1 cellular context compared by ENCODE assay signal in genomic region chr7:100568936-100569844, GRCh38.
A peak's percentile ranks its signal among the peaks of the same experiment; 100 is the strongest.
TF ChIP-seq lines count a peak whose summit lies in the region.

No MANE protein-coding gene starts in this region.

TF ChIP-seq in HepG2, 621 proteins besides CTCF, POLR2A, EP300 and RAD21 (continued from another document and continues in another):
- TF ChIP-seq USF2 (IDR thresholded peaks at IDR 0.05; ENCODE audit: low read depth, low read length) (peak; percentile 43; the same call in 1 of the 2 replicates), USF2 (CRISPR knock-in tag; IDR thresholded peaks at IDR 0.05; ENCODE audit: borderline replicate concordance) (peak; percentile 79; the same call in 1 of the 2 replicates), CHD2 (IDR thresholded peaks at IDR 0.05; ENCODE audit: low read depth, low read length) (no peak; the same call in 1 of the 2 replicates), ZUFSP (CRISPR knock-in tag; IDR thresholded peaks at IDR 0.05; ENCODE audit: borderline replicate concordance) (no peak), ZSCAN25 (CRISPR knock-in tag; IDR thresholded peaks at IDR 0.05) (peak; percentile 56; the same call in 1 of the 2 replicates), MATR3 (CRISPR knock-in tag; IDR thresholded peaks at IDR 0.05) (no peak), HMGXB4 (CRISPR knock-in tag; IDR thresholded peaks at IDR 0.05; ENCODE audit: borderline replicate concordance in 1 of 2, low read depth in 1 of 2) (peak in 1 of 2 experiments; percentile 53; a peak in 1 of 4 replicates), POLR2AphosphoS2 (IDR thresholded peaks at IDR 0.05; ENCODE audit: low read depth, low read length) (no peak), ZNF101 (CRISPR knock-in tag; IDR thresholded peaks at IDR 0.05; ENCODE audit: borderline replicate concordance, low read depth) (no peak), ZBTB20 (CRISPR knock-in tag; IDR thresholded peaks at IDR 0.05; ENCODE audit: borderline replicate concordance, low read depth) (peak; percentile 70; the same call in 1 of the 2 replicates), TFAP4 (IDR thresholded peaks at IDR 0.05; ENCODE audit: borderline replicate concordance, low read depth) (peak; percentile 99), HHEX (CRISPR knock-in tag; IDR thresholded peaks at IDR 0.05) (peak; percentile 15; the same call in 1 of the 2 replicates), RFXAP (CRISPR knock-in tag; IDR thresholded peaks at IDR 0.05; ENCODE audit: borderline replicate concordance) (no peak), SETDB1 (CRISPR knock-in tag; IDR thresholded peaks at IDR 0.05; ENCODE audit: borderline replicate concordance) (no peak), ZFP37 (CRISPR knock-in tag; IDR thresholded peaks at IDR 0.05; ENCODE audit: borderline replicate concordance) (no peak; the same call in 1 of the 2 replicates), ZMAT5 (CRISPR knock-in tag; IDR thresholded peaks at IDR 0.05; ENCODE audit: borderline replicate concordance, low read depth) (no peak), ZNF782 (CRISPR knock-in tag; IDR thresholded peaks at IDR 0.05; ENCODE audit: borderline replicate concordance) (0 out of 2 replicates have a peak, but pooled peaks have one; percentile 26), MBD4 (IDR thresholded peaks at IDR 0.05; ENCODE audit: borderline replicate concordance, low read length) (no peak), CCDC6 (CRISPR knock-in tag; IDR thresholded peaks at IDR 0.05) (no peak), EZH2 (conservative IDR thresholded peaks at IDR 0.05; ENCODE audit: low read depth, low read length) (no peak), PITX1 (CRISPR knock-in tag; IDR thresholded peaks at IDR 0.05) (peak; percentile 92), E2F5 (CRISPR knock-in tag; conservative IDR thresholded peaks at IDR 0.05) (no peak), ATF6 (CRISPR knock-in tag; conservative IDR thresholded peaks at IDR 0.05) (no peak), SIX4 (CRISPR knock-in tag; IDR thresholded peaks at IDR 0.05) (no peak), ZBTB46 (CRISPR knock-in tag; IDR thresholded peaks at IDR 0.05; ENCODE audit: borderline replicate concordance) (0 out of 2 replicates have a peak, but pooled peaks have one; percentile 87), FOXJ3 (CRISPR knock-in tag; IDR thresholded peaks at IDR 0.05; ENCODE audit: borderline replicate concordance) (0 out of 2 replicates have a peak, but pooled peaks have one; percentile 12), EED (CRISPR knock-in tag; IDR thresholded peaks at IDR 0.05) (peak; percentile 3; the same call in 1 of the 2 replicates), POLR2AphosphoS5 (IDR thresholded peaks at IDR 0.05; ENCODE audit: low read depth, low read length) (peak; percentile 92), NFATC3 (CRISPR knock-in tag; IDR thresholded peaks at IDR 0.05) (no peak), ARID3A (IDR thresholded peaks at IDR 0.05; ENCODE audit: low read depth, low read length) (no peak; the same call in 1 of the 2 replicates), TRAFD1 (CRISPR knock-in tag; IDR thresholded peaks at IDR 0.05; ENCODE audit: borderline replicate concordance) (0 out of 2 replicates have a peak, but pooled peaks have one; percentile 24), ZNF790 (CRISPR knock-in tag; IDR thresholded peaks at IDR 0.05; ENCODE audit: borderline replicate concordance) (no peak), ZNF773 (CRISPR knock-in tag; IDR thresholded peaks at IDR 0.05; ENCODE audit: borderline replicate concordance) (no peak), JARID2 (CRISPR knock-in tag; IDR thresholded peaks at IDR 0.05; ENCODE audit: insufficient replicate concordance) (no peak), ARNTL (CRISPR knock-in tag; IDR thresholded peaks at IDR 0.05) (no peak; the same call in 1 of the 2 replicates), PRPF4 (IDR thresholded peaks at IDR 0.05; ENCODE audit: low read depth, low read length, poor library complexity, severe bottlenecking) (no peak), ISX (CRISPR knock-in tag; conservative IDR thresholded peaks at IDR 0.05) (no peak), SP5 (CRISPR knock-in tag; IDR thresholded peaks at IDR 0.05; ENCODE audit: borderline replicate concordance, low read depth) (no peak; the same call in 1 of the 2 replicates), MLX (CRISPR knock-in tag; IDR thresholded peaks at IDR 0.05) (peak; percentile 46; the same call in 1 of the 2 replicates), ZNF639 (CRISPR knock-in tag; conservative IDR thresholded peaks at IDR 0.05) (no peak; the same call in 1 of the 2 replicates)
